Comparison of ENCODE assay signal across 29 cellular contexts in the genomic region with DNA sequence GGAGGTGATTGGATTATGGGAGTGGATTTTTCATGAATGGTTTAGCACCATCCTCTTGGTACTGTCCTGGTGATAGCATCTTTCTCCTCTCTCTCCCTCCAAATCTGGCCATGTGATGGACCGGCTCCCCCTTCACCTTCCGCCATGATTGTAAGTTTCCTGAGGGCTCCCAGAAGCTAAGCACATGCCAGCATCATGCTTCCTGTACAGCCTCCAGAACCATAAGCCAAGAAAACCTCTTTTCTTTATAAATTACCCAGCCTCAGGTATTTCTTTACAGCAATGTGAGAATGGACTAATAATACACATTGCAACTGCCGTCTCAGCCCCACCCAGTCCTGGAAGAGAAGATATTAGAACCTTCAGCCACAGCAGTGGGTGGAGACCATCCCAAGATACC.
"Had no signal": no experiment of that assay in that cellular context is flagged by ENCODE, and none has a peak within 500 bp of the region (broad histone marks: within the 10 kb centered on the region; RNA-seq: fewer than 3 reads in every experiment).

No MANE protein-coding gene starts in this region.

- H3K27ac ChIP-seq: colonic mucosa, coronary artery, dorsolateral prefrontal cortex, epithelial cell of prostate, esophagus muscularis mucosa, esophagus squamous epithelium, foreskin keratinocyte, gastrocnemius medialis, gastroesophageal sphincter, heart left ventricle, heart right ventricle had no signal

- H3K27ac Mint-ChIP-seq: dendritic cell treated with granulocyte-macrophage colony-stimulating factor and Interleukin-4, amounts not matched to agents 40 ng/mL and 50 ng/mL, for 4 days; effector memory CD8-positive, alpha-beta T cell; endodermal cell had no signal

- H3K9me3 Mint-ChIP-seq: dendritic cell treated with granulocyte-macrophage colony-stimulating factor and Interleukin-4, amounts not matched to agents 40 ng/mL and 50 ng/mL, for 4 days; effector memory CD8-positive, alpha-beta T cell had no signal

- H3K27me3 Mint-ChIP-seq: dendritic cell treated with granulocyte-macrophage colony-stimulating factor and Interleukin-4, amounts not matched to agents 40 ng/mL and 50 ng/mL, for 4 days had no signal

- H3K9me3 ChIP-seq: colonic mucosa, esophagus muscularis mucosa, esophagus squamous epithelium, gastrocnemius medialis, gastroesophageal sphincter, heart left ventricle, heart right ventricle had no signal

- DNase-seq: colonic mucosa; cortex of kidney; dermis blood vessel endothelial cell; dorsolateral prefrontal cortex; effector CD4-positive, alpha-beta T cell; effector CD8-positive, alpha-beta T cell; effector memory CD4-positive, alpha-beta T cell; effector memory CD8-positive, alpha-beta T cell; endodermal cell; erythroblast; esophagus squamous epithelium; foreskin fibroblast; foreskin keratinocyte; foreskin melanocyte; gastrocnemius medialis; glutamatergic neuron; head of caudate nucleus; heart left ventricle; heart right ventricle had no signal

- ATAC-seq: effector memory CD8-positive, alpha-beta T cell; esophagus mucosa; foreskin keratinocyte; gastrocnemius medialis; gastroesophageal sphincter; heart left ventricle; heart right ventricle had no signal

- FAIRE-seq: colon, endometrium, endothelial cell of umbilical vein, frontal cortex had no signal

- H3K27me3 ChIP-seq: colonic mucosa, dorsolateral prefrontal cortex, esophagus muscularis mucosa, esophagus squamous epithelium, gastrocnemius medialis, gastroesophageal sphincter, heart left ventricle, heart right ventricle had no signal

- H3K36me3 ChIP-seq: colonic mucosa, esophagus muscularis mucosa, esophagus squamous epithelium, gastrocnemius medialis, gastroesophageal sphincter, heart left ventricle, heart right ventricle had no signal

- H3K4me3 ChIP-seq: colonic mucosa, coronary artery, dorsolateral prefrontal cortex, esophagus muscularis mucosa, esophagus squamous epithelium, gastrocnemius medialis, gastroesophageal sphincter, heart left ventricle, heart right ventricle had no signal

- H3K4me3 Mint-ChIP-seq: dendritic cell treated with granulocyte-macrophage colony-stimulating factor and Interleukin-4, amounts not matched to agents 40 ng/mL and 50 ng/mL, for 4 days; effector memory CD8-positive, alpha-beta T cell; endodermal cell had no signal

- H3K4me1 ChIP-seq: colonic mucosa, esophagus squamous epithelium, foreskin keratinocyte, gastrocnemius medialis, gastroesophageal sphincter had no signal
